In the genomic region with DNA sequence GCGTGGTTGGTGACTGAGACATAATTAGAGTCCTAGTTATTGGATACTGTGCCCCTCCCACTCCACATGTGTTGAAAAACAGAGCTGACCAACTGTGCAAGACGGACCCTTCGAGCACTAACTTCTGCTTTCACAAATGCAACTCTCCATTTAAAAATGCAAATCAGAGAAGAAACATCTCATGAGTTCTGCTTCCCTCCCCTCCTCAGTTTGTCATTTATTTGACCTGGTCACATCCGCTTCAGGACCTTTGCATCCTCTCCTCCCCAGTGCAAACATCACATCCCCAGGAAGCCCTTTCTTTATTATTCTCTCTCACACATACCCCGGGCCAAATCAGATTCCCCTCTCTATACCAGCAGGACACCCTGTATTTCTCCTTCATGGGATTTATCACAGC, we compare ENCODE assay signal across 1 cellular context.
A peak's percentile ranks its signal among the peaks of the same experiment; 100 is the strongest.
TF ChIP-seq lines count a peak whose summit lies in the region.

No MANE protein-coding gene starts in this region.

TF ChIP-seq in GM12878, 131 proteins besides CTCF, POLR2A, EP300 and RAD21 (continued from another document):
- TF ChIP-seq, protein P1, sequence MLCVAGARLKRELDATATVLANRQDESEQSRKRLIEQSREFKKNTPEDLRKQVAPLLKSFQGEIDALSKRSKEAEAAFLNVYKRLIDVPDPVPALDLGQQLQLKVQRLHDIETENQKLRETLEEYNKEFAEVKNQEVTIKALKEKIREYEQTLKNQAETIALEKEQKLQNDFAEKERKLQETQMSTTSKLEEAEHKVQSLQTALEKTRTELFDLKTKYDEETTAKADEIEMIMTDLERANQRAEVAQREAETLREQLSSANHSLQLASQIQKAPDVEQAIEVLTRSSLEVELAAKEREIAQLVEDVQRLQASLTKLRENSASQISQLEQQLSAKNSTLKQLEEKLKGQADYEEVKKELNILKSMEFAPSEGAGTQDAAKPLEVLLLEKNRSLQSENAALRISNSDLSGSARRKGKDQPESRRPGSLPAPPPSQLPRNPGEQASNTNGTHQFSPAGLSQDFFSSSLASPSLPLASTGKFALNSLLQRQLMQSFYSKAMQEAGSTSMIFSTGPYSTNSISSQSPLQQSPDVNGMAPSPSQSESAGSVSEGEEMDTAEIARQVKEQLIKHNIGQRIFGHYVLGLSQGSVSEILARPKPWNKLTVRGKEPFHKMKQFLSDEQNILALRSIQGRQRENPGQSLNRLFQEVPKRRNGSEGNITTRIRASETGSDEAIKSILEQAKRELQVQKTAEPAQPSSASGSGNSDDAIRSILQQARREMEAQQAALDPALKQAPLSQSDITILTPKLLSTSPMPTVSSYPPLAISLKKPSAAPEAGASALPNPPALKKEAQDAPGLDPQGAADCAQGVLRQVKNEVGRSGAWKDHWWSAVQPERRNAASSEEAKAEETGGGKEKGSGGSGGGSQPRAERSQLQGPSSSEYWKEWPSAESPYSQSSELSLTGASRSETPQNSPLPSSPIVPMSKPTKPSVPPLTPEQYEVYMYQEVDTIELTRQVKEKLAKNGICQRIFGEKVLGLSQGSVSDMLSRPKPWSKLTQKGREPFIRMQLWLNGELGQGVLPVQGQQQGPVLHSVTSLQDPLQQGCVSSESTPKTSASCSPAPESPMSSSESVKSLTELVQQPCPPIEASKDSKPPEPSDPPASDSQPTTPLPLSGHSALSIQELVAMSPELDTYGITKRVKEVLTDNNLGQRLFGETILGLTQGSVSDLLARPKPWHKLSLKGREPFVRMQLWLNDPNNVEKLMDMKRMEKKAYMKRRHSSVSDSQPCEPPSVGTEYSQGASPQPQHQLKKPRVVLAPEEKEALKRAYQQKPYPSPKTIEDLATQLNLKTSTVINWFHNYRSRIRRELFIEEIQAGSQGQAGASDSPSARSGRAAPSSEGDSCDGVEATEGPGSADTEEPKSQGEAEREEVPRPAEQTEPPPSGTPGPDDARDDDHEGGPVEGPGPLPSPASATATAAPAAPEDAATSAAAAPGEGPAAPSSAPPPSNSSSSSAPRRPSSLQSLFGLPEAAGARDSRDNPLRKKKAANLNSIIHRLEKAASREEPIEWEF (IDR thresholded peaks at IDR 0.05; ENCODE audit: insufficient replicate concordance, low read depth, low read length) = no peak
- TF ChIP-seq YBX1 (IDR thresholded peaks at IDR 0.05) (no peak), CHD4 (IDR thresholded peaks at IDR 0.05) (no peak), HSF1 (IDR thresholded peaks at IDR 0.05; ENCODE audit: low read depth, low read length) (no peak), RBBP5 (conservative IDR thresholded peaks at IDR 0.05) (no peak), IKZF2 (IDR thresholded peaks at IDR 0.05) (peak in 1 of 2 experiments; percentile 12; a peak in 1 of 4 replicates), YY1 (IDR thresholded peaks at IDR 0.05; ENCODE audit: low read depth, low read length) (no peak), POU2F2 (IDR thresholded peaks at IDR 0.05; ENCODE audit: borderline replicate concordance, low read depth, low read length) (peak; percentile 52; the same call in 1 of the 3 replicates), SRF (IDR thresholded peaks at IDR 0.05; ENCODE audit: low read depth in 2 of 2, low read length in 2 of 2) (no peak), FOXK2 (IDR thresholded peaks at IDR 0.05) (no peak), MTA2 (IDR thresholded peaks at IDR 0.05; ENCODE audit: low read depth) (0 out of 2 replicates have a peak, but pooled peaks have one; percentile 12), ZNF274 (IDR thresholded peaks at IDR 0.05; ENCODE audit: insufficient read depth, insufficient read length) (no peak), CREM (IDR thresholded peaks at IDR 0.05; ENCODE audit: low read depth) (no peak), NRF1 (conservative IDR thresholded peaks at IDR 0.05; ENCODE audit: low read depth, low read length) (no peak), KAT2A (conservative IDR thresholded peaks at IDR 0.05; ENCODE audit: control insufficient read depth, low read depth, low read length) (no peak), NR2F1 (conservative IDR thresholded peaks at IDR 0.05) (0 out of 2 replicates have a peak, but pooled peaks have one; percentile 41), ESRRA (IDR thresholded peaks at IDR 0.05; ENCODE audit: low read length) (no peak), BMI1 (IDR thresholded peaks at IDR 0.05; ENCODE audit: borderline replicate concordance) (no peak), POLR2AphosphoS2 (IDR thresholded peaks at IDR 0.05; ENCODE audit: low read depth, low read length) (no peak), SIN3A (IDR thresholded peaks at IDR 0.05; ENCODE audit: low read depth, low read length) (no peak), ZNF207 (IDR thresholded peaks at IDR 0.05; ENCODE audit: borderline replicate concordance) (no peak)
